ENCODE assay signal across 8 cellular contexts in the genomic region with DNA sequence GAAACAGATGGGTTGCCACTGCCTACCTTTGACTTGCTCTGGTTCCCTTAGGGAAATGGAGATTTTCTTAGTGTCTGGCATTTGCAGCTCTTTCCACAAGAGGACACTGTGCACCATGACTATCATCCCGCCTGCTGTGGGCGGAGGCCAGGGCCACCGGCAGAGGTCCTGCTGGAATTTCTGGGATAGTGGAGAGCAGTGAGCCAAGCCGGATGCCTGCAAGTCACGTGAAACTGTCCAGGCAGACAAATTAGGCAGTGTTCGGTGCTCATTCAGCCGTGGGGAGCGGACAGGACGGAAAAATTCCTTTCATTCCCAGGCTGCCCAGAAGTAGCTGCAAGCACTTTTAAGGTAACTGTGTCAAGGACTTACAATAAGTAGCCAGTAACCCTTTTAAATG. TPM values are rescaled to one million over a fixed set of nuclear protein-coding genes. Genes with fewer than 3 reads are reported as not detected.
DNase-seq lines count a peak whose midpoint lies in the region; ATAC-seq and TF ChIP-seq lines count a peak whose summit lies in the region.

No MANE protein-coding gene starts in this region.

- DNase-seq in AG10803 (ENCODE audit: low read depth) (peak; percentile 79), LoVo (ENCODE audit: low spot score) (peak; percentile 88), SK-MEL-5 (ENCODE audit: low read depth, low spot score) (peak; percentile 95), foreskin keratinocyte (peak; percentile 40 to 67), non-pigmented ciliary epithelial cell (ENCODE audit: low read depth) (peak; percentile 78)

- H3K27ac ChIP-seq in foreskin keratinocyte, result no peak overlapping the region

- TF ChIP-seq CTCF in AG10803 (conservative IDR thresholded peaks at IDR 0.05; ENCODE audit: low read length) (peak; percentile 77), foreskin keratinocyte (conservative IDR thresholded peaks at IDR 0.05) (peak; percentile 84)

- in situ Hi-C loops in SK-MEL-5 (cut with HindIII; ENCODE audit: low pct_unique_long_range_greater_than_20kb, low sequenced_read_pairs), result no loop called here

- peak; percentile 84 for ATAC-seq in foreskin keratinocyte
- no peak for ATAC-seq in HG03108 (IDR thresholded peaks at IDR 0.05; ENCODE audit: unreplicated experiment)
- ATAC-seq in GM19324 (IDR thresholded peaks at IDR 0.05; ENCODE audit: low FRiP score, unreplicated experiment), result no peak
- no peak for ATAC-seq in HG02973 (IDR thresholded peaks at IDR 0.05; ENCODE audit: unreplicated experiment)

- no peak overlapping the region; the same call in 1 of the 2 replicates for H3K4me3 ChIP-seq in AG10803 (ENCODE audit: low read length)

- no peaks in the 10 kb centered on the region for H3K27me3 ChIP-seq in foreskin keratinocyte

- no peaks in the 10 kb centered on the region for H3K4me1 ChIP-seq in foreskin keratinocyte

RNA-seq across cellular contexts. Expression of a gene that starts 43.4 kb away (rescaled TPM):
- total RNA-seq in SK-MEL-5 (2014; rRNA removed; shearing (Covaris generic)), result 0.48 TPM in 2 replicates
- 0.35 TPM in 1 of 2 replicates, not detected in the other for polyA plus RNA-seq in SK-MEL-5 (2015; cell fraction: cytosol; rRNA removed)
- not detected in 2 replicates for polyA plus RNA-seq in SK-MEL-5 (2015; cell fraction: nucleus; rRNA removed)
- not detected in 2 replicates for total RNA-seq in foreskin keratinocyte
- not detected in 2 replicates for polyA plus RNA-seq in foreskin keratinocyte
